In the genomic region with DNA sequence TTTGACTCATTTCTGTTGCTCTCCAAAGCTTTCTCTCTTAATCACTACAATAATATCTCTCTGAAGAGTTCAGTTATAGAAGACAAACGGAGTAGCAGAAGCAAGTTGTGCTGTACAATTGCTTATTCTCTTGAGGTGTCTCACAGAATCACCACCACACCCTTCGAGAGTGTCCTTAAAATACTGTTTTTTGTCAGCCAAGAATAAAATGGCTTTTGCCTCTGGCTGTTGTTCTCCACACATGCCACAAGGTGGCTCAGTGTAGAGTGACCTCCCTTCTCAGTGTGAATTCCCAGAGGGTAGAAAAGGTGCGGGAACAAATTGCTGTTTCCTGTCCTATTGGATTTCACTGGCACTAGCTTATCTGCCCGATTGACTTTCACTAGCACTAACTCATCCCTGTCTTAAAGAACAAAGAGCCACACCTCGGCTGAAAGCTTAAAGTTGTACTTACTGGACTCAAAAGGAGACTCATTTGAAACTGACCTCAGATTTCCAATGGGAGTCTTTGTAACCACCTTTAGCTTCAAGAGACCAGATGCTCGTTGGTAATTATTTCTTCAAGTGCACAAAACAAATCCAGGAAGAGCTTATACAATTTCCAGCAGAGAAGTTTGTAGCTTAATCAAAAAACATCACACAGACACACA, we compare ENCODE assay signal across 8 cellular contexts.
A peak's percentile ranks its signal among the peaks of the same experiment; 100 is the strongest.
DNase-seq lines count a peak whose midpoint lies in the region; ATAC-seq and TF ChIP-seq lines count a peak whose summit lies in the region.

No MANE protein-coding gene starts in this region.

- DNase-seq in AG10803 (ENCODE audit: low read depth) (no peak), NOMO-1 treated with dmso at 0.1 percent for 144 hours (lab: John Stamatoyannopoulos, UW; ENCODE audit: unreplicated experiment) (peak; percentile 6), heart left ventricle (peak in 1 of 5 donors; percentile 6), renal cortical epithelial cell (ENCODE audit: low read depth) (peak; percentile 25)
- DNase-seq in activated T-cell treated with anti-CD3 and anti-CD28 coated beads, Interleukin-2, amount 50 U/mL, for 72 hours, result peak; percentile 41 to 58

- H3K36me3 Mint-ChIP-seq in activated T-cell treated with anti-CD3 and anti-CD28 coated beads, Interleukin-2, amount 50 U/mL, for 72 hours (ENCODE audit: insufficient read depth in 2 of 2), result peaks cover 12 to 21% of the 10 kb centered on the region in 2 donors

- ATAC-seq in GM18861 (IDR thresholded peaks at IDR 0.05; ENCODE audit: unreplicated experiment) (peak; percentile 46), HG03439 (IDR thresholded peaks at IDR 0.05; ENCODE audit: unreplicated experiment) (peak; percentile 71), heart left ventricle (peak in 3 of 4 donors; percentile 32 to 59 (median 54)), GM19463 (IDR thresholded peaks at IDR 0.05; ENCODE audit: unreplicated experiment) (no peak)
- peak; percentile 55 for ATAC-seq in activated T-cell treated with anti-CD3 and anti-CD28 coated beads, Interleukin-2, amount 50 U/mL, for 72 hours (replicated peaks in 1 of 2)

- peaks cover 87% of the 10 kb centered on the region for H3K4me1 Mint-ChIP-seq in activated T-cell treated with anti-CD3 and anti-CD28 coated beads, Interleukin-2, amount 50 U/mL, for 72 hours (ENCODE audit: low read depth)

- 11 to 20% (median 15%) methylated on average over 6 of the region's 6 CpGs for WGBS in heart left ventricle, 4 donors

- H3K27me3 Mint-ChIP-seq in activated T-cell treated with anti-CD3 and anti-CD28 coated beads, Interleukin-2, amount 50 U/mL, for 72 hours (ENCODE audit: low read depth), result no peaks in the 10 kb centered on the region

- no peaks in the 10 kb centered on the region for H3K27me3 ChIP-seq in heart left ventricle

- H3K4me3 Mint-ChIP-seq in activated T-cell treated with anti-CD3 and anti-CD28 coated beads, Interleukin-2, amount 50 U/mL, for 72 hours, result peak overlapping the region; percentile 61 to 88

- peak overlapping the region; percentile 100 for H3K27ac Mint-ChIP-seq in activated T-cell treated with anti-CD3 and anti-CD28 coated beads, Interleukin-2, amount 50 U/mL, for 72 hours

- peaks cover 0 to 10% (median 0%) of the 10 kb centered on the region in 12 donors for H3K4me1 ChIP-seq in heart left ventricle

- no peaks in the 10 kb centered on the region for H3K9me3 ChIP-seq in heart left ventricle

- peaks cover 4 to 6% of the 10 kb centered on the region in 2 donors for H3K9me3 Mint-ChIP-seq in activated T-cell treated with anti-CD3 and anti-CD28 coated beads, Interleukin-2, amount 50 U/mL, for 72 hours

- no peaks in the 10 kb centered on the region for H3K36me3 ChIP-seq in heart left ventricle

- intact Hi-C loops in heart left ventricle (cut with DNase I), result loop anchor here in 6 of 10 donors (2.0 to 5.0 kb wide), 5 partner anchors 198 to 469 kb away; no protein-coding TSS in a partner anchor

- H3K27ac ChIP-seq in heart left ventricle, result no peak overlapping the region

- TF ChIP-seq CTCF in AG10803 (conservative IDR thresholded peaks at IDR 0.05; ENCODE audit: low read length) (peak; percentile 43), heart left ventricle (IDR thresholded peaks at IDR 0.05) (peak; percentile 43 to 70 (median 62))

- TF ChIP-seq POLR2A in heart left ventricle (IDR thresholded peaks at IDR 0.05), result no peak

- H3K4me3 ChIP-seq in AG10803 (ENCODE audit: low read length) (no peak overlapping the region), heart left ventricle (no peak overlapping the region)
